In genomic region chr9:72365525-72366256, GRCh38 we compare ENCODE assay signal across 1 cellular context.
TF ChIP-seq lines count a peak whose summit lies in the region.

No MANE protein-coding gene starts in this region.

TF ChIP-seq in HepG2, 621 proteins besides CTCF, POLR2A, EP300 and RAD21 (continued from another document and continues in another):
- TF ChIP-seq BCLAF1 (IDR thresholded peaks at IDR 0.05) (no peak), SALL1 (CRISPR knock-in tag; IDR thresholded peaks at IDR 0.05) (peak; percentile 74), SYNCRIP (IDR thresholded peaks at IDR 0.05; ENCODE audit: insufficient read depth, low read depth, low read length) (no peak), CEBPB (IDR thresholded peaks at IDR 0.05; ENCODE audit: borderline replicate concordance, low read depth, low read length) (no peak), ZNF577 (CRISPR knock-in tag; IDR thresholded peaks at IDR 0.05; ENCODE audit: borderline replicate concordance, low read depth) (no peak), IRF2 (CRISPR knock-in tag; IDR thresholded peaks at IDR 0.05) (no peak), ZBTB49 (CRISPR knock-in tag; IDR thresholded peaks at IDR 0.05; ENCODE audit: borderline replicate concordance) (no peak), GATAD2A (CRISPR knock-in tag; IDR thresholded peaks at IDR 0.05) (peak; percentile 78), ELF3 (CRISPR knock-in tag; IDR thresholded peaks at IDR 0.05) (peak; percentile 53), ZNF558 (CRISPR knock-in tag; IDR thresholded peaks at IDR 0.05; ENCODE audit: borderline replicate concordance) (no peak), ZNF543 (CRISPR knock-in tag; IDR thresholded peaks at IDR 0.05) (0 out of 2 replicates have a peak, but pooled peaks have one; percentile 30), RBAK (CRISPR knock-in tag; IDR thresholded peaks at IDR 0.05) (no peak), TERF1 (CRISPR knock-in tag; IDR thresholded peaks at IDR 0.05) (no peak), ZNF747 (CRISPR knock-in tag; IDR thresholded peaks at IDR 0.05; ENCODE audit: borderline replicate concordance) (0 out of 2 replicates have a peak, but pooled peaks have one; percentile 8), STAG1 (CRISPR knock-in tag; IDR thresholded peaks at IDR 0.05) (no peak; the same call in 1 of the 2 replicates), NR2C2 (CRISPR knock-in tag; IDR thresholded peaks at IDR 0.05; ENCODE audit: borderline replicate concordance) (peak; percentile 75), RXRA (CRISPR knock-in tag; IDR thresholded peaks at IDR 0.05) (0 out of 2 replicates have a peak, but pooled peaks have one; percentile 28), ZNF407 (CRISPR knock-in tag; IDR thresholded peaks at IDR 0.05; ENCODE audit: not compliant biosample characterization) (no peak), ZNF431 (CRISPR knock-in tag; IDR thresholded peaks at IDR 0.05; ENCODE audit: borderline replicate concordance, low read depth) (no peak), RERE (CRISPR knock-in tag; IDR thresholded peaks at IDR 0.05; ENCODE audit: low read depth) (0 out of 2 replicates have a peak, but pooled peaks have one; percentile 11), ZNF772 (CRISPR knock-in tag; IDR thresholded peaks at IDR 0.05) (0 out of 2 replicates have a peak, but pooled peaks have one; percentile 12), TFDP2 (CRISPR knock-in tag; IDR thresholded peaks at IDR 0.05) (peak; percentile 56; the same call in 1 of the 2 replicates), ARNTL (CRISPR knock-in tag; IDR thresholded peaks at IDR 0.05) (peak; percentile 29; the same call in 1 of the 2 replicates), TFE3 (CRISPR knock-in tag; IDR thresholded peaks at IDR 0.05) (peak; percentile 64; the same call in 1 of the 2 replicates), BRD4 (CRISPR knock-in tag; IDR thresholded peaks at IDR 0.05) (0 out of 2 replicates have a peak, but pooled peaks have one; percentile 12), GATAD1 (CRISPR knock-in tag; IDR thresholded peaks at IDR 0.05) (no peak), ZNF414 (CRISPR knock-in tag; IDR thresholded peaks at IDR 0.05) (no peak), ZZZ3 (CRISPR knock-in tag; IDR thresholded peaks at IDR 0.05; ENCODE audit: borderline replicate concordance) (no peak), NBN (conservative IDR thresholded peaks at IDR 0.05) (no peak), KDM3A (CRISPR knock-in tag; IDR thresholded peaks at IDR 0.05; ENCODE audit: low read depth) (no peak), ZNF576 (CRISPR knock-in tag; IDR thresholded peaks at IDR 0.05) (0 out of 2 replicates have a peak, but pooled peaks have one; percentile 63)
